18 cellular contexts compared by ENCODE assay signal in genomic region chr1:222049176-222049575, GRCh38.
DNase-seq lines count a peak whose midpoint lies in the region; ATAC-seq, FAIRE-seq and TF ChIP-seq lines count a peak whose summit lies in the region.
"Had no signal": no experiment of that assay in that cellular context is flagged by ENCODE, and none has a peak within 500 bp of the region (broad histone marks: within the 10 kb centered on the region; RNA-seq: fewer than 3 reads in every experiment).

No MANE protein-coding gene starts in this region.

- H3K79me2 ChIP-seq in GM23338 (replicated peaks; ENCODE audit: insufficient read depth) (no peaks in the 10 kb centered on the region), smooth muscle cell (ENCODE audit: low read depth) (no peaks in the 10 kb centered on the region), MM.1S (ENCODE audit: low read length) (no peaks in the 10 kb centered on the region)

- H3K27me3 Mint-ChIP-seq in GM23338 (ENCODE audit: insufficient read depth, low read depth, poor library complexity), result no peaks in the 10 kb centered on the region
- H3K27me3 Mint-ChIP-seq: B cell had no signal

- H3K9ac ChIP-seq in mesenchymal stem cell (ENCODE audit: low read length) (peak overlapping the region; percentile 23), smooth muscle cell (ENCODE audit: low read depth) (peak overlapping the region; percentile 52), MM.1S (ENCODE audit: low read length) (no peak overlapping the region)
- H3K9ac ChIP-seq: GM23248 had no signal

- no peak overlapping the region for H4K91ac ChIP-seq in mesenchymal stem cell (ENCODE audit: low read length)

- H2BK5ac ChIP-seq in mesenchymal stem cell (ENCODE audit: low read depth, low read length, poor library complexity, severe bottlenecking), result no peak overlapping the region

- H2AFZ ChIP-seq in GM23338 (peak overlapping the region; percentile 52; the same call in 1 of the 2 replicates), mesenchymal stem cell (ENCODE audit: low read depth, low read length) (no peak overlapping the region), smooth muscle cell (ENCODE audit: low read depth) (peak overlapping the region; percentile 3), MM.1S (ENCODE audit: low read length) (no peak overlapping the region)
- H2AFZ ChIP-seq: GM23248 had no signal

- no peaks in the 10 kb centered on the region for H3K36me3 Mint-ChIP-seq in GM23338 (ENCODE audit: low read depth)

- no peak overlapping the region for H2BK15ac ChIP-seq in mesenchymal stem cell (ENCODE audit: low read depth, poor library complexity, severe bottlenecking)

- H3K27me3 ChIP-seq in GM23338 (ENCODE audit: insufficient read depth) (no peaks in the 10 kb centered on the region), mesenchymal stem cell (ENCODE audit: control insufficient read depth in 1 of 2, insufficient read depth in 1 of 2, low read length in 2 of 2) (no peaks in the 10 kb centered on the region), smooth muscle cell (ENCODE audit: low read depth) (no peaks in the 10 kb centered on the region), MM.1S (replicated peaks; ENCODE audit: insufficient read depth, low read length) (no peaks in the 10 kb centered on the region), small intestine (ENCODE audit: control insufficient read depth in 2 of 2, insufficient read depth in 2 of 2, low read length in 2 of 2) (no peaks in the 10 kb centered on the region)

- H3K4me2 ChIP-seq in GM23338, result no peak overlapping the region
- H3K4me2 ChIP-seq in mesenchymal stem cell (ENCODE audit: low read length, poor library complexity, severe bottlenecking), result no peak overlapping the region
- H3K4me2 ChIP-seq in smooth muscle cell, result peak overlapping the region; percentile 57
- no peak overlapping the region for H3K4me2 ChIP-seq in MM.1S (ENCODE audit: low read depth, low read length)

- H3K14ac ChIP-seq in mesenchymal stem cell (ENCODE audit: low read length in 2 of 2), result peak overlapping the region in 1 of 2 experiments; percentile 22

- H3K36me3 ChIP-seq in GM23338 (ENCODE audit: insufficient read depth), result no peaks in the 10 kb centered on the region
- H3K36me3 ChIP-seq in mesenchymal stem cell (ENCODE audit: control insufficient read depth in 1 of 2, insufficient read depth in 2 of 2, low read depth in 1 of 2, low read length in 2 of 2), result peaks cover 0 to 9% of the 10 kb centered on the region in 2 experiments
- H3K36me3 ChIP-seq in smooth muscle cell (ENCODE audit: low read depth), result no peaks in the 10 kb centered on the region
- H3K36me3 ChIP-seq in MM.1S (replicated peaks; ENCODE audit: insufficient read depth, low read length), result no peaks in the 10 kb centered on the region
- H3K36me3 ChIP-seq in small intestine (ENCODE audit: control insufficient read depth in 2 of 2, insufficient read depth in 2 of 2, low read length in 2 of 2), result no peaks in the 10 kb centered on the region

- H4K20me1 ChIP-seq in GM23338 (replicated peaks; ENCODE audit: insufficient read depth) (no peaks in the 10 kb centered on the region), smooth muscle cell (ENCODE audit: low read depth) (no peaks in the 10 kb centered on the region), MM.1S (ENCODE audit: insufficient read depth, low read length) (no peaks in the 10 kb centered on the region)

- H3F3A ChIP-seq in GM23338 (replicated peaks; ENCODE audit: low read depth), result no peaks in the 10 kb centered on the region
- H3F3A ChIP-seq in smooth muscle cell (ENCODE audit: low read depth), result peaks cover 18% of the 10 kb centered on the region
- no peaks in the 10 kb centered on the region for H3F3A ChIP-seq in MM.1S (ENCODE audit: insufficient read depth, low read length)

- DNase-seq in GM23338 (ENCODE audit: low spot score), result no peak
- peak; percentile 75 for DNase-seq in RCC 7860 (ENCODE audit: low spot score)
- DNase-seq in mesenchymal stem cell, result no peak
- DNase-seq in smooth muscle cell (lab: John Stamatoyannopoulos, UW; ENCODE audit: unreplicated experiment), result no peak
- DNase-seq in MM.1S, result no peak
- no peak for DNase-seq in mesenteric fat pad (ENCODE audit: low spot score)
- DNase-seq in small intestine, result no peak
- DNase-seq: ACHN, GF-D8, GM23248, NCI-H1092 treated with DMSO at 0.1 percent for 48 hours, NCI-H1694, NCI-H774, Right ventricle myocardium superior had no signal

- FAIRE-seq in RCC 7860 (lab: Jason Lieb, UNC) (peak; percentile 94), small intestine (lab: Jason Lieb, UNC) (no peak)
- FAIRE-seq: HTR-8/SVneo, K562 had no signal

- H3K79me1 ChIP-seq in mesenchymal stem cell (replicated peaks; ENCODE audit: low read length, poor library complexity, severe bottlenecking), result no peaks in the 10 kb centered on the region

- peak overlapping the region in 1 of 2 experiments; percentile 24 for H3K4ac ChIP-seq in mesenchymal stem cell (ENCODE audit: low read depth in 1 of 2, low read length in 2 of 2)

- H3K9me3 Mint-ChIP-seq in GM23338, result no peaks in the 10 kb centered on the region

- H3K4me3 Mint-ChIP-seq in GM23338, result no peak overlapping the region
- H3K4me3 Mint-ChIP-seq: B cell had no signal

- H3K9me2 ChIP-seq in GM23338 (ENCODE audit: insufficient read depth) (peaks cover 6% of the 10 kb centered on the region; the same call in 1 of the 2 replicates), MM.1S (replicated peaks; ENCODE audit: insufficient read depth, low read length) (no peaks in the 10 kb centered on the region)

- no peak overlapping the region for H3K27ac ChIP-seq in GM23338 (ENCODE audit: low read depth)
- no peak overlapping the region for H3K27ac ChIP-seq in mesenchymal stem cell (ENCODE audit: low read length, poor library complexity, severe bottlenecking)
- peak overlapping the region; percentile 82 for H3K27ac ChIP-seq in smooth muscle cell (ENCODE audit: low read depth)
- H3K27ac ChIP-seq in MM.1S (ENCODE audit: low read length), result no peak overlapping the region
- H3K27ac ChIP-seq in small intestine (ENCODE audit: low read depth in 1 of 2, low read length in 1 of 2), result no peak overlapping the region
- H3K27ac ChIP-seq: GM23248 had no signal

- H3K18ac ChIP-seq in mesenchymal stem cell (ENCODE audit: low read depth in 1 of 2, low read length in 2 of 2), result peak overlapping the region in 1 of 2 experiments; percentile 37

- ATAC-seq in GM23338, result no peak
- ATAC-seq: K562, Panc1 had no signal

- peak overlapping the region; percentile 71 for H2BK120ac ChIP-seq in mesenchymal stem cell (ENCODE audit: low read depth, low read length)

- H2BK12ac ChIP-seq in mesenchymal stem cell (ENCODE audit: low read length in 2 of 2), result peak overlapping the region; percentile 71 to 88

- H3K9me3 ChIP-seq in mesenchymal stem cell (ENCODE audit: control insufficient read depth, low read length) (no peaks in the 10 kb centered on the region), smooth muscle cell (replicated peaks; ENCODE audit: low read depth) (no peaks in the 10 kb centered on the region), MM.1S (replicated peaks; ENCODE audit: insufficient read depth, low read length) (no peaks in the 10 kb centered on the region), small intestine (ENCODE audit: control insufficient read depth, low read depth) (no peaks in the 10 kb centered on the region)

- H3K4me1 ChIP-seq in GM23338 (ENCODE audit: insufficient read depth) (no peaks in the 10 kb centered on the region), mesenchymal stem cell (ENCODE audit: control insufficient read depth, insufficient read depth, low read depth, low read length) (peaks cover 8% of the 10 kb centered on the region), smooth muscle cell (ENCODE audit: low read depth) (peaks cover 13% of the 10 kb centered on the region), MM.1S (ENCODE audit: low read length) (no peaks in the 10 kb centered on the region), small intestine (ENCODE audit: control insufficient read depth in 2 of 2, insufficient read depth in 1 of 2, low read depth in 1 of 2, low read length in 1 of 2) (no peaks in the 10 kb centered on the region)

- WGBS in mesenchymal stem cell, result 82% methylated on average over 4 of the region's 4 CpGs
- 60% methylated on average over 4 of the region's 4 CpGs for WGBS in smooth muscle cell (ENCODE audit: low lambda C conversion rate)
- 89 to 91% (median 89%) methylated on average over 4 of the region's 4 CpGs for WGBS in small intestine, 3 donors

- no peak overlapping the region for H4K8ac ChIP-seq in mesenchymal stem cell (ENCODE audit: low read length)

- H3K4me3 ChIP-seq in GM23338, result no peak overlapping the region
- no peak overlapping the region for H3K4me3 ChIP-seq in mesenchymal stem cell (ENCODE audit: insufficient read depth in 1 of 2, low read depth in 1 of 2, low read length in 2 of 2)
- no peak overlapping the region for H3K4me3 ChIP-seq in smooth muscle cell
- H3K4me3 ChIP-seq in MM.1S (ENCODE audit: low read length), result no peak overlapping the region
- H3K4me3 ChIP-seq in small intestine (ENCODE audit: low read depth in 1 of 2, low read length in 2 of 2), result no peak overlapping the region
- H3K4me3 ChIP-seq: GM23248, K562 had no signal

- H3K23ac ChIP-seq in mesenchymal stem cell (ENCODE audit: low read length in 2 of 2), result no peak overlapping the region

- TF ChIP-seq CTCF in GM23338 (conservative IDR thresholded peaks at IDR 0.05; ENCODE audit: low read depth in 2 of 2) (no peak), smooth muscle cell (IDR thresholded peaks at IDR 0.05; ENCODE audit: borderline replicate concordance, insufficient read depth, poor library complexity, severe bottlenecking) (no peak), MM.1S (IDR thresholded peaks at IDR 0.05; ENCODE audit: low read length) (no peak)

- H3K27ac Mint-ChIP-seq in GM23338, result no peak overlapping the region
- H3K27ac Mint-ChIP-seq: B cell had no signal

- H2AK5ac ChIP-seq in mesenchymal stem cell (ENCODE audit: low read length, severe bottlenecking), result no peak overlapping the region

- H3K4me1 Mint-ChIP-seq in GM23338, result no peaks in the 10 kb centered on the region; the same call in 2 of the 3 replicates

TF ChIP-seq in GM23338, 12 proteins besides CTCF, POLR2A, EP300 and RAD21 (continues in another document):
- TF ChIP-seq CREB1 (CRISPR knock-in tag; IDR thresholded peaks at IDR 0.05; ENCODE audit: low read depth) (no peak), EZH2phosphoT487 (IDR thresholded peaks at IDR 0.05; ENCODE audit: unreplicated experiment) (no peak), ZNF114 (CRISPR knock-in tag; IDR thresholded peaks at IDR 0.05) (no peak), JUNB (IDR thresholded peaks at IDR 0.05; ENCODE audit: unreplicated experiment) (no peak), EZH2 (IDR thresholded peaks at IDR 0.05; ENCODE audit: low read depth, unreplicated experiment) (no peak), STAT1 (IDR thresholded peaks at IDR 0.05; ENCODE audit: unreplicated experiment) (no peak), POLR2AphosphoS5 (IDR thresholded peaks at IDR 0.05; ENCODE audit: low read depth) (no peak)

Comparison
In these comparisons a context has a peak if more than half of its experiments do, and no peak if none do; other contexts are left out.
1. H2AFZ ChIP-seq: peak in GM23338 (single experiment) and smooth muscle cell (single experiment); none in mesenchymal stem cell (single experiment) and MM.1S (single experiment).